8 cellular contexts compared by ENCODE assay signal in the genomic region with DNA sequence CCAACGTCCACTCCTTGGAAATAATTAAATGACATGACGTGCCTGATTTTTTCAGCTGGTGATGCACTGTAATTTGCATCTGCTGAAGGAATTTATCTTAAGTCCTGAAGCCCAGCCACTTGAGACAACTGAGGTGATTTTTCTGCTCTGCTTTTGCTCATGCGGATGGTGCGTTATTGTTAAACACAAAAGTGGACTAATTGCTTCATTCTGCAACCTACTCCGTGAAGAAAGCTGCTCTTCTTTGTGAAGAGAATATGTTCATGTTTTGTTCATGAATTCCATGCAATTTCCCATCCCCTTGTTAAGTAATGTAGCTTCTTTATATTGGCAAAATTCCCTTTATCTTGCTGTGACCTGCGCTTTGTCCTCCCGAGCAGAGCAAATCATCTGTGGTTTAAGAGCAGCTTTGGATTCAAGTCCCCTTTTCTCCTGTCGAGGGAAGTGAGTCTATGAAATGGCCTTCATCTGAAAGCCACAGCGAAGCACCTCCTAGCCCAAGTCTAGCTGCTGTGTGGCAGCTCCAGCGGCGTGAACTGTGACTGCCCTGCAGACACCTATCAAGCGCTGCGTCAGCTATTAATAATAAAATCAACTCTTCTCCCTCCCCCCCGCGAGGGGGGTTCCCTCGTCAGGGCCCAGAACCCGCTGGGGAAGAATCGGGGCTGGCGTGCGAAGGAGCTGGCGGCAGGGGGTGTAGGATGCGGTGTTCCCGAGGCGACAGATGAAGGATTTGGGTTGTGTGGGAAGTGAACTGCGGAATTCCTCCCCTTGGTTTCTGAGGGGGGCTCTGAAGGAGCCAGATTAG. TPM values are rescaled to one million over a fixed set of nuclear protein-coding genes. Genes with fewer than 3 reads are reported as not detected.
DNase-seq lines count a peak whose midpoint lies in the region; ATAC-seq, FAIRE-seq and TF ChIP-seq lines count a peak whose summit lies in the region.

No MANE protein-coding gene starts in this region.

- peak overlapping the region; percentile 94 for H3K4me2 ChIP-seq in keratinocyte (ENCODE audit: control insufficient read depth, extremely low read depth, insufficient read depth, low read depth, low read length)

- H3K36me3 Mint-ChIP-seq in T-helper 17 cell (ENCODE audit: low read depth) = peaks cover 3% of the 10 kb centered on the region

- no peak for FAIRE-seq in keratinocyte (lab: Jason Lieb, UNC)

- H3K27me3 ChIP-seq in breast epithelium (no peaks in the 10 kb centered on the region), keratinocyte (ENCODE audit: control insufficient read depth, extremely low read depth, insufficient read depth, low read length) (no peaks in the 10 kb centered on the region)

- H3K4me3 ChIP-seq in breast epithelium (peak overlapping the region; percentile 73 to 81 (median 77)), keratinocyte (ENCODE audit: control insufficient read depth in 2 of 3, extremely low read depth in 1 of 3, insufficient read depth in 2 of 3, low read depth in 1 of 3, low read length in 3 of 3) (peak overlapping the region; percentile 53 to 83 (median 76))

- no peak for TF ChIP-seq POLR2A in breast epithelium (IDR thresholded peaks at IDR 0.05)

- peaks cover 39% of the 10 kb centered on the region for H3K79me2 ChIP-seq in keratinocyte (ENCODE audit: control insufficient read depth, insufficient read depth, low read length)

- H2AFZ ChIP-seq in keratinocyte (ENCODE audit: control insufficient read depth, low read length) = peak overlapping the region; percentile 91

- dilution Hi-C loops in keratinocyte (cut with MboI; ENCODE audit: extremely low pct_ligation_motif_present, low sequenced_read_pairs) = no loop called here

- H4K20me1 ChIP-seq in keratinocyte (ENCODE audit: control insufficient read depth, extremely low read depth, insufficient read depth, low read length) = peaks cover 14% of the 10 kb centered on the region

- ATAC-seq in GM19395 (IDR thresholded peaks at IDR 0.05; ENCODE audit: unreplicated experiment) (peak; percentile 23), T-helper 17 cell (peak; percentile 27)

- H3K9me3 ChIP-seq in T-helper 17 cell (ENCODE audit: control insufficient read depth, low read length, poor library complexity, severe bottlenecking) = no peaks in the 10 kb centered on the region
- H3K9me3 ChIP-seq in breast epithelium = no peaks in the 10 kb centered on the region
- H3K9me3 ChIP-seq in keratinocyte (ENCODE audit: control insufficient read depth, low read depth, low read length) = no peaks in the 10 kb centered on the region

- peaks cover 34% of the 10 kb centered on the region for H3K4me1 Mint-ChIP-seq in T-helper 17 cell

- H3K27ac ChIP-seq in C4-2B (peak overlapping the region; percentile 97), breast epithelium (peak overlapping the region; percentile 94 to 98), keratinocyte (ENCODE audit: control insufficient read depth, insufficient read depth, low read length) (peak overlapping the region; percentile 92)

- no peaks in the 10 kb centered on the region for H3K27me3 Mint-ChIP-seq in T-helper 17 cell

- H3K4me1 ChIP-seq in breast epithelium (peaks cover 0 to 7% of the 10 kb centered on the region in 2 donors), keratinocyte (ENCODE audit: control insufficient read depth, extremely low read depth, insufficient read depth, low read length) (peaks cover 34% of the 10 kb centered on the region)

- intact Hi-C loops in breast epithelium (cut with DNase I; ENCODE audit: low total_unique reads) = no loop called here

- DNase-seq in HuH-7.5 (ENCODE audit: low spot score) = peak; percentile 52
- peak; percentile 42 to 54 (median 49) for DNase-seq in T-helper 17 cell
- peak in 1 of 2 donors; percentile 47 for DNase-seq in breast epithelium (ENCODE audit: low spot score in 2 of 2)
- no peak for DNase-seq in keratinocyte (ENCODE audit: low read depth, low spot score)
- DNase-seq in stimulated activated CD4-positive, alpha-beta T cell treated with anti-CD3 and anti-CD28 coated beads, Interleukin-15, amount 100 ng/mL, for 1 hour (ENCODE audit: low read depth in 1 of 2, low spot score in 1 of 2) = peak; percentile 23 to 45
- no peak for DNase-seq in NCI-H2029 (lab: John Stamatoyannopoulos, UW)

- H3K36me3 ChIP-seq in breast epithelium = no peaks in the 10 kb centered on the region
- H3K36me3 ChIP-seq in keratinocyte (ENCODE audit: control insufficient read depth in 2 of 2, extremely low read depth in 1 of 2, insufficient read depth in 2 of 2, low read length in 2 of 2) = peaks cover 1 to 13% of the 10 kb centered on the region in 2 experiments

- H3K9ac ChIP-seq in keratinocyte (ENCODE audit: control insufficient read depth, extremely low read depth, insufficient read depth, low read length) = peak overlapping the region; percentile 97

- peak overlapping the region; percentile 89 for H3K4me3 Mint-ChIP-seq in T-helper 17 cell

- peak overlapping the region; percentile 92 for H3K27ac Mint-ChIP-seq in T-helper 17 cell

- H3K9me1 ChIP-seq in keratinocyte (ENCODE audit: control insufficient read depth, extremely low read depth, insufficient read depth, low read length) = no peaks in the 10 kb centered on the region

- TF ChIP-seq CTCF in C4-2B (conservative IDR thresholded peaks at IDR 0.05) = no peak
- peak in 1 of 3 donors; percentile 16 for TF ChIP-seq CTCF in breast epithelium (IDR thresholded peaks at IDR 0.05)
- peak in 1 of 3 experiments; percentile 4 for TF ChIP-seq CTCF in keratinocyte (optimal IDR thresholded peaks at IDR 0.05 in 1 of 3, IDR thresholded peaks at IDR 0.05 in 1 of 3, conservative IDR thresholded peaks at IDR 0.05 in 1 of 3; ENCODE audit: extremely low read depth in 1 of 3, insufficient read depth in 2 of 3, low read length in 3 of 3)

RNA-seq across cellular contexts. Expression of a gene that starts 0.9 kb away (rescaled TPM):
- total RNA-seq in T-helper 17 cell = 100 to 1,000 TPM; 109 to 116 TPM
- 100 to 1,000 TPM in 2 of 3 donors, 10 to 100 TPM in 1; 95.1 to 109 (median 102) TPM for total RNA-seq in breast epithelium
- polyA plus RNA-seq in keratinocyte = 54.5 to 190 TPM (median 127 TPM) in 3 replicates
- polyA plus RNA-seq in keratinocyte (2011; ENCODE audit: low read depth) = 125 TPM
- 44.8 and 61.1 TPM in 2 replicates for polyA plus RNA-seq in keratinocyte (2011; cell fraction: cytosol; rRNA removed)
- 434 and 449 TPM in 2 replicates for polyA plus RNA-seq in keratinocyte (2011; cell fraction: nucleus; rRNA removed)
- polyA plus RNA-seq in keratinocyte (2012; ENCODE audit: low replicate concordance) = 126 and 203 TPM in 2 replicates
- polyA minus RNA-seq in keratinocyte = 122 to 314 TPM (median 265 TPM) in 3 replicates
- polyA minus RNA-seq in keratinocyte (2011; cell fraction: cytosol; rRNA and poly(A)+ RNA removed) = 79.8 TPM
- polyA minus RNA-seq in keratinocyte (2011; cell fraction: nucleus; rRNA and poly(A)+ RNA removed) = 294 and 451 TPM in 2 replicates

Comparison
In these comparisons a context has a peak if more than half of its experiments do, and no peak if none do; other contexts are left out.
1. DNase-seq: peak in HuH-7.5 (single experiment), T-helper 17 cell (3 of 3) and stimulated activated CD4-positive, alpha-beta T cell treated with anti-CD3 and anti-CD28 coated beads, Interleukin-15, amount 100 ng/mL, for 1 hour (2 of 2); none in keratinocyte (single experiment) and NCI-H2029 (single experiment).
2. Peak in every context shown above with its lines, with median percentiles within 50 percentile points of each other: H3K27ac ChIP-seq.